Comparison of ENCODE assay signal across 10 cellular contexts in the genomic region with DNA sequence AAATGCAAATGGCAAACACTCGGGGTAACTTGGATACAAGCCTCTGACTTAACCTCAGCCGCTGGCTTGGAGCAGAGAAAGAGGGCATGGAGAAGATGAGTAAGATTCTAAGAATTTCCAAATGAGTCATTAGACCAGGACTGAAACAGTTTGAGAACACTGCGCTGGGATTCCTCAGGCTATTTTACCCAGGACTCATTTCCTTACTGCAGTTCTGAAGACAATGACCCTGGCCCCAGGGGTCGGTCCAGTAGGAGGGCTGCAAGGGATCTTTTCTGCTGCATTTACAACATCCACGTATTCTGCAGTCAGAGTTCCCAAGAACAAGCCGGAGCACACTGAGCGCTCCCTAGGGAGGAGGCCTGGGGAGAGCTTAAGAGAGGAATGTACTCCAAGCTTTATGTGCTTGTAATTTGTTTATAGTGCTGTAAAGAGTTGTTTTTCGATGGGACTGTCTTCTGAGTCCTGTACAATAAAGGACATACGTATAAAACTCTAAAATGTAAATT. TPM values are rescaled to one million over a fixed set of nuclear protein-coding genes. Genes with fewer than 3 reads are reported as not detected.
DNase-seq lines count a peak whose midpoint lies in the region; ATAC-seq and TF ChIP-seq lines count a peak whose summit lies in the region.
"Had no signal": no experiment of that assay in that cellular context is flagged by ENCODE, and none has a peak within 500 bp of the region (broad histone marks: within the 10 kb centered on the region; RNA-seq: fewer than 3 reads in every experiment).

No MANE protein-coding gene starts in this region.

- H3K27me3 ChIP-seq in lung (ENCODE audit: control insufficient read depth, insufficient read depth) = no peaks in the 10 kb centered on the region

- peaks cover 10 to 16% of the 10 kb centered on the region in 2 donors for H3K4me1 ChIP-seq in lung (ENCODE audit: control insufficient read depth in 2 of 2, insufficient read depth in 2 of 2, low read length in 2 of 2)

- WGBS in lung, 2 donors = 71 to 82% methylated on average over 9 of the region's 9 CpGs

- intact Hi-C loops in Right ventricle myocardium inferior (cut with DNase I) (no loop called here), cardiac septum (cut with DNase I) (loop anchor here (2.0 kb wide), 1 partner anchor 32 kb away; no protein-coding TSS in a partner anchor)

- DNase-seq in Right ventricle myocardium inferior (ENCODE audit: missing footprints) (no peak), cardiac septum (ENCODE audit: low spot score) (no peak), dermis blood vessel endothelial cell (peak; percentile 98), lung (ENCODE audit: low spot score) (no peak), NCI-H510A (lab: John Stamatoyannopoulos, UW) (no peak)
- no peak for DNase-seq in activated CD4-positive, alpha-beta T cell treated with anti-CD3 and anti-CD28 coated beads, Interleukin-2, amount 50 U/mL, for 4 hours
- DNase-seq: NCI-H187 had no signal

- no peaks in the 10 kb centered on the region for H3K9me3 ChIP-seq in lung (ENCODE audit: control insufficient read depth in 2 of 2, insufficient read depth in 1 of 2, low read length in 1 of 2)

- H3K36me3 ChIP-seq in lung (ENCODE audit: control insufficient read depth in 2 of 2, insufficient read depth in 2 of 2, low read length in 2 of 2) = no peaks in the 10 kb centered on the region

- peak overlapping the region in 1 of 2 donors; percentile 95 for H3K27ac ChIP-seq in lung (ENCODE audit: low read depth in 1 of 2, low read length in 1 of 2)
- H3K27ac ChIP-seq: C4-2B had no signal

- ATAC-seq in Right ventricle myocardium inferior (peak; percentile 49), lung (ENCODE audit: insufficient read depth, low FRiP score) (peak; percentile 80), GM18909 (IDR thresholded peaks at IDR 0.05; ENCODE audit: poor library complexity, unreplicated experiment) (no peak), HG02642 (IDR thresholded peaks at IDR 0.05; ENCODE audit: poor library complexity, unreplicated experiment) (no peak)

- TF ChIP-seq CTCF in lung (IDR thresholded peaks at IDR 0.05; ENCODE audit: control extremely low read depth, extremely low read depth) = no peak

- H3K4me3 ChIP-seq in lung = no peak overlapping the region

RNA-seq across cellular contexts. Expression of gene SORBS2, which starts 27.3 kb away (rescaled TPM):
- total RNA-seq in Right ventricle myocardium inferior = 828 TPM
- 1,779 TPM for total RNA-seq in cardiac septum
- 104 and 200 TPM in 2 replicates for total RNA-seq in dermis blood vessel endothelial cell
- total RNA-seq in lung = 10 to 100 TPM; 38.4 to 70.4 TPM
- 10 to 100 TPM; 11.2 to 14.4 TPM for polyA plus RNA-seq in lung

Comparison
In these comparisons a context has a peak if more than half of its experiments do, and no peak if none do; other contexts are left out.
1. ATAC-seq: peak in Right ventricle myocardium inferior (single experiment) and lung (single experiment); none in GM18909 (single experiment) and HG02642 (single experiment).